Comparison of ENCODE assay signal across 21 cellular contexts in the genomic region with DNA sequence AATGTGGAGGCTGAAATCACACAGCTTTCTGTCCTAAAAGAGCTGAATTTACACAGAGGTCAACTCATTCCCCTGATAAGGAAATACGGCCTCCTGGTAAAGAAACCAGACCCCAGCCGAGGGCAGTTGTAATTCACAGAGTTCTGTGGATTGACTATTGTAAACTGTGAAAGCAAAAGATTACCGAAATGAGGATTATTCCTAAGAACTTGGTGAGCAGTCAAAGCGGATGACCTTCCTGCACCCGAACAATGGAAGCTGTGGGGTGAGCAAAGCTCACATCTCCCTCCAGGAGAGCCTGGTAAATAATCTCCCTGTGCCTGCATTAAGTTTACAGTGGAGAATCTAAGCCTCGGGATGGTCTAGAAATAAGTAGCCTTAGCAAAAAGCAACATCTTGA.
DNase-seq lines count a peak whose midpoint lies in the region; ATAC-seq, FAIRE-seq and TF ChIP-seq lines count a peak whose summit lies in the region.
"Had no signal": no experiment of that assay in that cellular context is flagged by ENCODE, and none has a peak within 500 bp of the region (broad histone marks: within the 10 kb centered on the region; RNA-seq: fewer than 3 reads in every experiment).

No MANE protein-coding gene starts in this region.

- H3K79me2 ChIP-seq in mesendoderm (ENCODE audit: control insufficient read depth, insufficient read depth, low read length): no peaks in the 10 kb centered on the region

- no peaks in the 10 kb centered on the region for H3K36me3 ChIP-seq in BLaER1
- H3K36me3 ChIP-seq in WERI-Rb-1: no peaks in the 10 kb centered on the region
- H3K36me3 ChIP-seq in mesendoderm (ENCODE audit: control insufficient read depth, insufficient read depth, low read length): no peaks in the 10 kb centered on the region
- no peaks in the 10 kb centered on the region for H3K36me3 ChIP-seq in pancreas
- H3K36me3 ChIP-seq: HAP-1 had no signal

- WGBS in mesendoderm (ENCODE audit: extremely low coverage, insufficient coverage, low lambda C conversion rate): no CpG with 5 or more reads among the region's 6 CpGs
- 56 to 63% methylated on average over 6 of the region's 6 CpGs for WGBS in pancreas, 2 donors

- peaks cover 12% of the 10 kb centered on the region for H3K4me1 ChIP-seq in BLaER1
- no peaks in the 10 kb centered on the region for H3K4me1 ChIP-seq in mesendoderm (ENCODE audit: control insufficient read depth, low read depth, low read length)
- peaks cover 0 to 4% (median 0%) of the 10 kb centered on the region in 3 donors for H3K4me1 ChIP-seq in pancreas
- H3K4me1 ChIP-seq: Caco-2, HAP-1 had no signal

- no peak for ATAC-seq in pancreas
- ATAC-seq in effector memory CD8-positive, alpha-beta T cell (replicated peaks): no peak

- no peaks in the 10 kb centered on the region for H4K20me1 ChIP-seq in BLaER1

- H3K27ac Mint-ChIP-seq in effector memory CD8-positive, alpha-beta T cell: no peak overlapping the region
- H3K27ac Mint-ChIP-seq: B cell; CD4-positive, alpha-beta memory T cell; HFFc6 had no signal

- H3K27me3 ChIP-seq in BLaER1: no peaks in the 10 kb centered on the region
- no peaks in the 10 kb centered on the region for H3K27me3 ChIP-seq in WERI-Rb-1 (ENCODE audit: insufficient read depth, low read depth, severe bottlenecking)
- no peaks in the 10 kb centered on the region for H3K27me3 ChIP-seq in mesendoderm (ENCODE audit: insufficient read depth, low read length, poor library complexity)
- peaks cover 0 to 10% (median 0%) of the 10 kb centered on the region in 4 donors for H3K27me3 ChIP-seq in pancreas

- no peak overlapping the region for H3K56ac ChIP-seq in mesendoderm (ENCODE audit: low read length)

- no peak overlapping the region for H3K27ac ChIP-seq in BLaER1
- H3K27ac ChIP-seq in WERI-Rb-1: peak overlapping the region; percentile 19; the same call in 1 of the 2 replicates
- H3K27ac ChIP-seq in mesendoderm (ENCODE audit: low read depth, low read length): no peak overlapping the region
- H3K27ac ChIP-seq in pancreas: no peak overlapping the region
- H3K27ac ChIP-seq: 22Rv1, GM23248 had no signal

- H2AK5ac ChIP-seq in mesendoderm (ENCODE audit: low read length): no peak overlapping the region

- H3K23ac ChIP-seq in mesendoderm (ENCODE audit: low read length): no peak overlapping the region

- H4K8ac ChIP-seq in mesendoderm (ENCODE audit: low read depth, low read length): no peak overlapping the region

- H3K9ac ChIP-seq in BLaER1: no peak overlapping the region
- no peak overlapping the region for H3K9ac ChIP-seq in mesendoderm (ENCODE audit: low read length)
- H3K9ac ChIP-seq: GM23248 had no signal

- H2BK15ac ChIP-seq in mesendoderm (replicated peaks; ENCODE audit: low read depth): no peak overlapping the region

- H3K4me3 ChIP-seq in BLaER1 (no peak overlapping the region), WERI-Rb-1 (ENCODE audit: low read depth, low read length) (no peak overlapping the region), mesendoderm (ENCODE audit: low read length) (no peak overlapping the region), pancreas (no peak overlapping the region)
- H3K4me3 ChIP-seq: GM23248, HAP-1 had no signal

- no peaks in the 10 kb centered on the region for H3K9me3 Mint-ChIP-seq in effector memory CD8-positive, alpha-beta T cell
- H3K9me3 Mint-ChIP-seq: CD4-positive, alpha-beta memory T cell; HFFc6 had no signal

- H3K9me3 ChIP-seq in BLaER1 (no peaks in the 10 kb centered on the region), WERI-Rb-1 (ENCODE audit: severe bottlenecking) (no peaks in the 10 kb centered on the region), pancreas (no peaks in the 10 kb centered on the region)
- H3K9me3 ChIP-seq: Caco-2, HAP-1 had no signal

- H2BK5ac ChIP-seq in mesendoderm (ENCODE audit: low read length): no peak overlapping the region

- H3K4ac ChIP-seq in mesendoderm (ENCODE audit: low read depth, low read length): no peak overlapping the region

- peak overlapping the region; percentile 53 for H3K4me2 ChIP-seq in BLaER1
- H3K4me2 ChIP-seq in mesendoderm (ENCODE audit: low read length): no peak overlapping the region

- H3K4me1 Mint-ChIP-seq in effector memory CD8-positive, alpha-beta T cell (ENCODE audit: low read depth in 2 of 2): no peaks in the 10 kb centered on the region

- H2BK120ac ChIP-seq in mesendoderm (ENCODE audit: low read depth, low read length): no peak overlapping the region

- FAIRE-seq in pancreas (lab: Jason Lieb, UNC): no peak
- FAIRE-seq: A204.1, G401.6, GM12892, H54 had no signal

- peaks cover 0 to 6% of the 10 kb centered on the region in 2 donors for H3K27me3 Mint-ChIP-seq in effector memory CD8-positive, alpha-beta T cell

- no peak for TF ChIP-seq CTCF in WERI-Rb-1 (IDR thresholded peaks at IDR 0.05; ENCODE audit: low read depth, low read length)
- TF ChIP-seq CTCF in pancreas (IDR thresholded peaks at IDR 0.05): no peak

- intact Hi-C loops in posterior vena cava (cut with DNase I) (no loop called here), pancreas (cut with DNase I) (loop anchor here in 1 of 3 donors (10.0 kb wide), 1 partner anchor 412 kb away; no protein-coding TSS in a partner anchor)

- no peak overlapping the region for H4K5ac ChIP-seq in mesendoderm (ENCODE audit: low read length)

- no peaks in the 10 kb centered on the region for H3K79me1 ChIP-seq in mesendoderm (ENCODE audit: low read length)

- no peak overlapping the region for H3K4me3 Mint-ChIP-seq in effector memory CD8-positive, alpha-beta T cell
- H3K4me3 Mint-ChIP-seq: B cell; CD4-positive, alpha-beta memory T cell; HFFc6 had no signal

- H3K36me3 Mint-ChIP-seq in effector memory CD8-positive, alpha-beta T cell (ENCODE audit: insufficient read depth): no peaks in the 10 kb centered on the region
- H3K36me3 Mint-ChIP-seq: CD4-positive, alpha-beta memory T cell had no signal

- no peak overlapping the region for H3K18ac ChIP-seq in mesendoderm (ENCODE audit: low read length)

- peak; percentile 56 for DNase-seq in WERI-Rb-1
- DNase-seq in mesendoderm: peak; percentile 47
- DNase-seq in posterior vena cava (ENCODE audit: low spot score): peak; percentile 34
- DNase-seq in dedifferentiated amniotic fluid mesenchymal stem cell (ENCODE audit: extremely low spot score): no peak
- no peak for DNase-seq in pancreas
- no peak for DNase-seq in effector memory CD8-positive, alpha-beta T cell
- DNase-seq: C1 segment of cervical spinal cord; Caco-2; CD4-positive, alpha-beta memory T cell; DMS153; DND-41; GM23248; HFFc6 had no signal

Comparison
In these comparisons a context has a peak if more than half of its experiments do, and no peak if none do; other contexts are left out.
1. DNase-seq: peak in WERI-Rb-1 (single experiment), mesendoderm (single experiment) and posterior vena cava (single experiment); none in dedifferentiated amniotic fluid mesenchymal stem cell (single experiment), pancreas (0 of 6) and effector memory CD8-positive, alpha-beta T cell (0 of 3).